In the genomic region with DNA sequence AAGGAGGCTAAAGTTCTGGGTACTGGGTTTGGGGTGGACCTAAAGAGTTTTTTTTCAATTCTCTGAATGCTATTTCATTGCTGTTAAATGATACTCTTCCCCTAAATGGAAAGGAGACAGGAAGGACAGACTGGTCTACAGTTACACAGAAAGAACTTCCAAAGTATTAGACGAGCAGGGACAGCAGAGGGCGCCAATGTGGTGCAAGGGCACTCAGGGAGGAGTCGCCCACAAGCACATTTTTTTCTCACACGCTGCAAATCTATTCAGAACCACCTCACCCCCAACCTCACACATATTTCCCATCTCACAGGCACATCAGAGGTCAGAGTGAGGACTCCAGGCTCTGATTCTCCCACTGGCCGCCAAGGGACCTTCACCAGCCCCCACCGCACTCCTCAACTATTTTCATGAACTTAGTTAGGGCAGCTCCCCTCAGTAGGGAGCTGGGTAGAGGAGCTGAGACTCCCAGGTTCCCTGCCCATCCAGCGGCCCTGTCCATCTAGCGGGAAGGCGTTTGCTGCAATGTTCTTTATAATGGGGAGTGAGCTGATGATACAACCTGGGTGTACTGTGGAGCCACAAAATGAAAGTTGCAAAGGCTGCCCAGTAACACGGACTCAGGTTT, we compare ENCODE assay signal across 8 cellular contexts. TPM values are rescaled to one million over a fixed set of nuclear protein-coding genes. Genes with fewer than 3 reads are reported as not detected.
DNase-seq lines count a peak whose midpoint lies in the region; ATAC-seq and TF ChIP-seq lines count a peak whose summit lies in the region.

No MANE protein-coding gene starts in this region.

- no peaks in the 10 kb centered on the region for H3K9me3 ChIP-seq in BLaER1
- H3K9me3 ChIP-seq in GM23248 (ENCODE audit: low read depth) = no peaks in the 10 kb centered on the region
- H3K9me3 ChIP-seq in ascending aorta = no peaks in the 10 kb centered on the region

- H2AFZ ChIP-seq in GM23248 = peak overlapping the region; percentile 79

- peaks cover 57% of the 10 kb centered on the region for H3K27me3 ChIP-seq in BLaER1
- H3K27me3 ChIP-seq in GM23248 (replicated peaks; ENCODE audit: insufficient read depth) = peaks cover 41% of the 10 kb centered on the region
- H3K27me3 ChIP-seq in ascending aorta = peaks cover 23% of the 10 kb centered on the region

- H3K4me2 ChIP-seq in BLaER1 = peak overlapping the region; percentile 65
- H3K4me2 ChIP-seq in GM23248 (ENCODE audit: unreplicated experiment) = peak overlapping the region; percentile 90

- no peak overlapping the region for H3K27ac ChIP-seq in BLaER1
- H3K27ac ChIP-seq in GM23248 = peak overlapping the region; percentile 42; the same call in 1 of the 2 replicates
- no peak overlapping the region for H3K27ac ChIP-seq in ascending aorta

- no peaks in the 10 kb centered on the region for H3K36me3 ChIP-seq in BLaER1
- H3K36me3 ChIP-seq in GM23248 (ENCODE audit: low read depth) = no peaks in the 10 kb centered on the region
- H3K36me3 ChIP-seq in ascending aorta = no peaks in the 10 kb centered on the region

- peak; percentile 22 to 57 (median 56) for TF ChIP-seq CTCF in ascending aorta (IDR thresholded peaks at IDR 0.05)

- H3K9ac ChIP-seq in BLaER1 (no peak overlapping the region), GM23248 (peak overlapping the region; percentile 60)

- H4K20me1 ChIP-seq in BLaER1 = peaks cover 35% of the 10 kb centered on the region
- H4K20me1 ChIP-seq in GM23248 (ENCODE audit: insufficient read depth) = no peaks in the 10 kb centered on the region

- WGBS in GM23248 (ENCODE audit: low coverage in 1 of 2, low lambda C conversion rate in 2 of 2, missing lambda C conversion rate in 2 of 2), 2 experiments = 17% methylated on average over 10 of the region's 10 CpGs

- ATAC-seq in GM21528 (IDR thresholded peaks at IDR 0.05; ENCODE audit: low FRiP score, unreplicated experiment) = no peak

- DNase-seq in GM23248 (peak; percentile 93), NCI-H1930 (lab: John Stamatoyannopoulos, UW) (peak; percentile 69 to 76), T-helper 2 cell (peak; percentile 24 to 76 (median 55)), ascending aorta (ENCODE audit: low spot score in 2 of 2) (peak in 1 of 2 donors; percentile 88), hepatic stellate cell (ENCODE audit: low spot score) (peak; percentile 75), retina (peak; percentile 76)

- intact Hi-C loops in ascending aorta (cut with DNase I) = loop anchor here (10.0 kb wide), 1 partner anchor 292 kb away; no protein-coding TSS in a partner anchor

- H3K4me3 ChIP-seq in BLaER1 (no peak overlapping the region), GM23248 (peak overlapping the region; percentile 68), ascending aorta (no peak overlapping the region)

- no peaks in the 10 kb centered on the region for H3K9me2 ChIP-seq in GM23248 (ENCODE audit: insufficient read depth)

- in situ Hi-C loops in GM23248 (cut with MboI) = no loop called here

- H3K4me1 ChIP-seq in BLaER1 (peaks cover 36% of the 10 kb centered on the region), GM23248 (ENCODE audit: insufficient read depth) (peaks cover 14% of the 10 kb centered on the region), ascending aorta (peaks cover 0 to 15% of the 10 kb centered on the region in 2 donors)

- no peaks in the 10 kb centered on the region for H3K79me2 ChIP-seq in GM23248 (ENCODE audit: insufficient read depth)

- H3F3A ChIP-seq in GM23248 (ENCODE audit: insufficient read depth) = peaks cover 9% of the 10 kb centered on the region; the same call in 1 of the 2 replicates

RNA-seq across cellular contexts. Expression of a gene that starts 6.8 kb away (rescaled TPM):
- total RNA-seq in GM23248 (2014; rRNA removed; shearing (Covaris generic)) = not detected in 2 replicates
- not detected in 2 replicates for polyA plus RNA-seq in GM23248 (2016; fragmentation: Nextera tagmentation; extraction: Ambion mirVana)
- total RNA-seq in ascending aorta = 35.3 TPM

Comparison
In these comparisons a context has a peak if more than half of its experiments do, and no peak if none do; other contexts are left out.
1. RNA of a gene that starts 6.8 kb away (total RNA-seq): 35.3 TPM in ascending aorta (single experiment); not detected in GM23248; every median in the first group is over 10 times any median in the second.